Comparison of ENCODE assay signal across 24 cellular contexts in genomic region chr1:5647226-5647625, GRCh38.
"Had no signal": no experiment of that assay in that cellular context is flagged by ENCODE, and none has a peak within 500 bp of the region (broad histone marks: within the 10 kb centered on the region; RNA-seq: fewer than 3 reads in every experiment).

No MANE protein-coding gene starts in this region.

- H3K9me3 Mint-ChIP-seq: activated T-cell treated with anti-CD3 and anti-CD28 coated beads, Interleukin-2, amount 50 U/mL, for 4 hours; natural killer cell treated with Interleukin-12 subunit alpha and Interleukin-12 subunit beta and Interleukin-15 and Interleukin-18, amount 100 ng/mL, for 72 hours had no signal

- H3K4me1 ChIP-seq: heart left ventricle, sigmoid colon had no signal

- FAIRE-seq: astrocyte, colon, keratinocyte had no signal

- H3K36me3 ChIP-seq: gastroesophageal sphincter, heart left ventricle, sigmoid colon had no signal

- H3K4me1 Mint-ChIP-seq: activated B cell treated with CpG ODN at 0.5 μM for 24 hours; central memory CD8-positive, alpha-beta T cell; stimulated activated memory B cell treated with anti-CD40 and anti-IgM and Interleukin-4, amounts not matched to agents 10 μg/mL and 1 μg/mL and 100 μg/mL, for 72 hours had no signal

- H3K36me3 Mint-ChIP-seq: natural killer cell treated with Interleukin-12 subunit alpha and Interleukin-12 subunit beta and Interleukin-15 and Interleukin-18, amount 100 ng/mL, for 72 hours; stimulated activated memory B cell treated with anti-CD40 and anti-IgM and Interleukin-4, amounts not matched to agents 10 μg/mL and 1 μg/mL and 100 μg/mL, for 72 hours had no signal

- H3K4me3 ChIP-seq: gastroesophageal sphincter, heart left ventricle, sigmoid colon, smooth muscle cell, testis had no signal

- H3K27ac Mint-ChIP-seq: activated B cell treated with CpG ODN at 0.5 μM for 24 hours; activated CD8-positive, alpha-beta T cell treated with anti-CD3 and anti-CD28 coated beads for 36 hours; activated naive CD8-positive, alpha-beta T cell; activated T-helper 2 cell treated with anti-CD3 and anti-CD28 coated beads, Interferon-gamma antibody, Interleukin-2, Interleukin-4, amounts not matched to agents 10 μg/mL and 5 μg/mL and 100 μg/mL, durations not matched to agents 14 hours and 24 hours and 36 hours; natural killer cell treated with Interleukin-12 subunit alpha and Interleukin-12 subunit beta and Interleukin-15 and Interleukin-18, amount 100 ng/mL, for 72 hours; stimulated activated memory B cell treated with anti-CD40 and anti-IgM and Interleukin-4, amounts not matched to agents 10 μg/mL and 1 μg/mL and 100 μg/mL, for 72 hours; T-helper 17 cell; type B pancreatic cell had no signal

- DNase-seq: activated B cell treated with CpG ODN at 0.5 μM for 24 hours; activated CD4-positive, alpha-beta T cell treated with anti-CD3 and anti-CD28 coated beads for 48 hours; activated CD8-positive, alpha-beta T cell treated with anti-CD3 and anti-CD28 coated beads for 36 hours; activated naive CD4-positive, alpha-beta T cell; activated T-cell treated with anti-CD3 and anti-CD28 coated beads, Interleukin-2, amount 50 U/mL, for 4 hours; heart left ventricle; left colon; nucleus accumbens; sigmoid colon; stimulated activated CD4-positive, alpha-beta T cell treated with anti-CD3 and anti-CD28 coated beads, Interleukin-15, amount 100 ng/mL, for 24 hours; T-helper 17 cell; testis had no signal

- H3K27me3 ChIP-seq: testis had no signal

- H3K9me3 ChIP-seq: sigmoid colon, testis had no signal

- H3K4me3 Mint-ChIP-seq: activated B cell treated with CpG ODN at 0.5 μM for 24 hours; activated CD8-positive, alpha-beta T cell treated with anti-CD3 and anti-CD28 coated beads for 36 hours; activated naive CD8-positive, alpha-beta T cell; activated T-cell treated with anti-CD3 and anti-CD28 coated beads, Interleukin-2, amount 50 U/mL, for 4 hours; central memory CD8-positive, alpha-beta T cell; natural killer cell treated with Interleukin-12 subunit alpha and Interleukin-12 subunit beta and Interleukin-15 and Interleukin-18, amount 100 ng/mL, for 72 hours; stimulated activated memory B cell treated with anti-CD40 and anti-IgM and Interleukin-4, amounts not matched to agents 10 μg/mL and 1 μg/mL and 100 μg/mL, for 72 hours; T-helper 17 cell; type B pancreatic cell had no signal

- H3K27ac ChIP-seq: epithelial cell of prostate, gastroesophageal sphincter, heart left ventricle, sigmoid colon, testis had no signal

- ATAC-seq: activated CD8-positive, alpha-beta T cell treated with anti-CD3 and anti-CD28 coated beads for 36 hours; activated T-cell treated with anti-CD3 and anti-CD28 coated beads, Interleukin-2, amount 50 U/mL, for 4 hours; gastroesophageal sphincter; heart left ventricle; left colon; natural killer cell treated with Interleukin-12 subunit alpha and Interleukin-12 subunit beta and Interleukin-15 and Interleukin-18, amount 100 ng/mL, for 72 hours; stimulated activated memory B cell treated with anti-CD40 and anti-IgM and Interleukin-4, amounts not matched to agents 10 μg/mL and 1 μg/mL and 100 μg/mL, for 72 hours; T-helper 17 cell had no signal
